Comparison of ENCODE assay signal across 8 cellular contexts in the genomic region with DNA sequence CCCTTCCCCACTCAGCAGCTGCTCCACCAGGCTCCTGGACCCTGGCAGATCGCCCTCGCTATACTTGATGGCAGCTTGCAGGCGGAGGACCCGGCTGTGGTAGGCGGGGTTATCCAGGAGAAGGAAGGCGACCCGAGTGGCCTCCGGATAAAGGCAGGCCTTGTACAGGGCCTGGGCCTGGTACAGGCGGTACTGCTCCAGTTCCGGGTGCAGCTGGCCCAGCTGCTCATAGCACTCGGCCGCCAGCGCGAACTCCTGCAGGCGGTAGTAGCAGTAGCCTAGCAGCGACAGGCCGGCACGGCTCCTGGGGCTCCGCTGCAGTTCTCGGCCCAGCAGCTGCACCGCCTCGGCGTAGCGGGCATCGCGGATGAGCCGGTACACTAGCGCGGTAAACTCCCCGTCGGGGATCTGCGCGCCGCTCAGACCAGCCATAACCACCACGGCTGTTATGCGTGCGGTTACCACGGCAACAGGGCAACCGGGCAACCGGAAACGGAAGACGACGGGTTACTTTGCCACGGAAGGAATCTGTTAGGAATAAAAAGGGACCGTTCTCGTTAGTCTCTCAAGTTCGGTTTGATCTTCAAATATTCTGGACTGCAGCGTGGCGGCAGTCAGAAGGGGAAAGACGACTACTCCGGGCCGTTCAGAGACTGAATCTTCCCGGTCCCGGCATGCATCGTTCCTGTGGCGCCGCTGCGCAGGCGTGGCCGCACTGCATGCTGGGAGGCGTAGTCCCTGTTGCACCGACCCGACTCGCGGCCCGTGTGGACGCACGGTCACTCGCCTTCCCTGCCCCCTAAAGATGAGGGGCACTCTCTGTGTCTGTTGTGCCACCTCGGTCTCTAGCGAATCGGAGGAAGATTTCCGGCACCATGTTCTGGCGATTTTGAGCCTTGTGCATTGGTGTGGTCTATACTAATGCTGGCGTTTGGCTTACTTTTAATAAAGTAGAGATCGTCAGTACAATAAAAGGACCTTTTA.
DNase-seq lines count a peak whose midpoint lies in the region; ATAC-seq and TF ChIP-seq lines count a peak whose summit lies in the region.

No MANE protein-coding gene starts in this region.

- TF ChIP-seq CTCF in GM13977 (IDR thresholded peaks at IDR 0.05; ENCODE audit: extremely low read depth, insufficient read depth, missing control alignments): no peak
- TF ChIP-seq CTCF in right atrium auricular region (IDR thresholded peaks at IDR 0.05): no peak
- no peak for TF ChIP-seq CTCF in prostate gland (IDR thresholded peaks at IDR 0.05)

- H3K27ac Mint-ChIP-seq in T-helper 1 cell treated with Interleukin-12 subunit alpha and Interleukin-12 subunit beta and Interleukin-4 antibody, amounts not matched to agents 30 μg/mL and 1 μg/mL, for 36 hours: peak overlapping the region; percentile 97

- peaks cover 8% of the 10 kb centered on the region for H3K4me1 Mint-ChIP-seq in T-helper 1 cell treated with Interleukin-12 subunit alpha and Interleukin-12 subunit beta and Interleukin-4 antibody, amounts not matched to agents 30 μg/mL and 1 μg/mL, for 36 hours (ENCODE audit: low read depth)

- H3K36me3 Mint-ChIP-seq in T-helper 1 cell treated with Interleukin-12 subunit alpha and Interleukin-12 subunit beta and Interleukin-4 antibody, amounts not matched to agents 30 μg/mL and 1 μg/mL, for 36 hours (ENCODE audit: low read depth): peaks cover 2% of the 10 kb centered on the region

- intact Hi-C loops in prostate gland (cut with DNase I): loop anchor here (5.0 kb wide), 1 partner anchor 66 kb away; a partner anchor contains a TSS

- H3K27me3 Mint-ChIP-seq in T-helper 1 cell treated with Interleukin-12 subunit alpha and Interleukin-12 subunit beta and Interleukin-4 antibody, amounts not matched to agents 30 μg/mL and 1 μg/mL, for 36 hours (ENCODE audit: low read depth): peaks cover 17% of the 10 kb centered on the region

- H3K4me3 ChIP-seq in right atrium auricular region: peak overlapping the region; percentile 69 to 92
- H3K4me3 ChIP-seq in prostate gland: peak overlapping the region; percentile 50 to 72
- peak overlapping the region; percentile 52 for H3K4me3 ChIP-seq in urinary bladder (ENCODE audit: low read depth, low read length)

- peak overlapping the region; percentile 93 for H3K4me3 Mint-ChIP-seq in T-helper 1 cell treated with Interleukin-12 subunit alpha and Interleukin-12 subunit beta and Interleukin-4 antibody, amounts not matched to agents 30 μg/mL and 1 μg/mL, for 36 hours

- peak; percentile 98 for ATAC-seq in HG02852 (IDR thresholded peaks at IDR 0.05; ENCODE audit: unreplicated experiment)

- H3K9me3 Mint-ChIP-seq in T-helper 1 cell treated with Interleukin-12 subunit alpha and Interleukin-12 subunit beta and Interleukin-4 antibody, amounts not matched to agents 30 μg/mL and 1 μg/mL, for 36 hours: no peaks in the 10 kb centered on the region

- H3K27me3 ChIP-seq in right atrium auricular region: no peaks in the 10 kb centered on the region
- H3K27me3 ChIP-seq in prostate gland (replicated peaks; ENCODE audit: insufficient read depth): no peaks in the 10 kb centered on the region

- H3K4me1 ChIP-seq in right atrium auricular region (peaks cover 0 to 9% of the 10 kb centered on the region in 2 donors), prostate gland (replicated peaks) (no peaks in the 10 kb centered on the region), urinary bladder (ENCODE audit: insufficient read depth) (no peaks in the 10 kb centered on the region)

- in situ Hi-C loops in GM13977 (cut with MboI; ENCODE audit: low pct_unique_long_range_greater_than_20kb, low sequenced_read_pairs, unreplicated experiment): loop anchor here (25.0 kb wide), 2 partner anchors 281 to 456 kb away; no protein-coding TSS in a partner anchor

- no peak for TF ChIP-seq POLR2A in prostate gland (IDR thresholded peaks at IDR 0.05)

- H3K27ac ChIP-seq in angular gyrus (ENCODE audit: low read depth, low read length): peak overlapping the region; percentile 100
- H3K27ac ChIP-seq in right atrium auricular region: peak overlapping the region; percentile 97 to 99
- H3K27ac ChIP-seq in prostate gland: peak overlapping the region; percentile 89 to 96
- peak overlapping the region; percentile 77 for H3K27ac ChIP-seq in urinary bladder (ENCODE audit: low read depth)

- H3K9me3 ChIP-seq in right atrium auricular region (no peaks in the 10 kb centered on the region), prostate gland (no peaks in the 10 kb centered on the region)

- WGBS in prostate gland: 4% methylated on average over 76 of the region's 76 CpGs
- 3% methylated on average over 76 of the region's 76 CpGs for WGBS in urinary bladder

- DNase-seq in GM13977 (ENCODE audit: low spot score): peak; percentile 85
- DNase-seq in NCI-H1694 (lab: John Stamatoyannopoulos, UW): peak; percentile 89
- DNase-seq in right atrium auricular region (ENCODE audit: low spot score): peak; percentile 90
- peak; percentile 88 for DNase-seq in prostate gland (ENCODE audit: low spot score)

- H3K36me3 ChIP-seq in right atrium auricular region (no peaks in the 10 kb centered on the region), prostate gland (no peaks in the 10 kb centered on the region), urinary bladder (ENCODE audit: insufficient read depth) (no peaks in the 10 kb centered on the region)

Comparison
In these comparisons a context has a peak if more than half of its experiments do, and no peak if none do; other contexts are left out.
1. Peak in every context shown above with its lines: DNase-seq, ATAC-seq, H3K4me3 ChIP-seq and H3K27ac ChIP-seq.